1 cellular context compared by ENCODE assay signal in the genomic region with DNA sequence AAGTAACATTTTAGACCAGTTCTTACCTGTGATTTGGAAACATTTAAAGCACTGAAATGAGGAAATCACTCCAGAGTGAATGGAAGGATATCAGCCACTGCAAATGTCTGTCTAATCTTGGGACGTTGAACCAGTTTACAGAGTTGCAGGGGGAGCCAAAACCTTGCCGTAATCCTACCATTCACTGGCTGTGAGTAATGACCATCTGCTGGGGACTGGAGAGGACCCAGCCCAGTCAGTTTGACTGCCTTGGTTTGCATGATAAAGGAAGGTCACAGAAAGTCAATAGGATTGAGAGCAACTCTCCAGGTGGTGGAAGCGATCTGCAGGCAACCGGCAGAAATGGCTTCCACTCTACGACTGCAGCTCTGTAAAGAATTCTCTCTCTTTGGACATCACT.
TF ChIP-seq lines count a peak whose summit lies in the region.

No MANE protein-coding gene starts in this region.

TF ChIP-seq in HepG2, 621 proteins besides CTCF, POLR2A, EP300 and RAD21 (continued from another document and continues in another):
- no peak for TF ChIP-seq REST (IDR thresholded peaks at IDR 0.05; ENCODE audit: borderline replicate concordance in 1 of 2, low read depth in 1 of 2, low read length in 2 of 2)
- TF ChIP-seq POGZ (CRISPR knock-in tag; IDR thresholded peaks at IDR 0.05) = peak; percentile 96
- TF ChIP-seq SIX1 (CRISPR knock-in tag; IDR thresholded peaks at IDR 0.05; ENCODE audit: borderline replicate concordance) = 0 out of 2 replicates have a peak, but pooled peaks have one; percentile 25
- TF ChIP-seq, protein P1, sequence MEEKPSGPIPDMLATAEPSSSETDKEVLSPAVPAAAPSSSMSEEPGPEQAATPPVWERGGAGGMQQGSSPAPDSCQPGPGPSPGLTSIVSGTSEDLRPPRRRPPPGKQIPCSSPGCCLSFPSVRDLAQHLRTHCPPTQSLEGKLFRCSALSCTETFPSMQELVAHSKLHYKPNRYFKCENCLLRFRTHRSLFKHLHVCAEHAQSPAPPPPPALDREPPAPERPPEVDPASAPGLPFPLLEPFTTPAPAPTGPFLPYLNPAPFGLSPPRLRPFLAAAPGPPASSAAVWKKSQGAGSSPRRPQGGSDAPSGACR (CRISPR knock-in tag; IDR thresholded peaks at IDR 0.05) = no peak
- peak; percentile 72; the same call in 1 of the 2 replicates for TF ChIP-seq ZBTB33 (CRISPR knock-in tag; IDR thresholded peaks at IDR 0.05)
- peak; percentile 59; the same call in 1 of the 2 replicates for TF ChIP-seq PITX1 (CRISPR knock-in tag; IDR thresholded peaks at IDR 0.05)
- TF ChIP-seq TEAD3 (CRISPR knock-in tag; optimal IDR thresholded peaks at IDR 0.05; ENCODE audit: borderline replicate concordance) = peak; percentile 46
- 0 out of 2 replicates have a peak, but pooled peaks have one; percentile 43 for TF ChIP-seq BRD4 (CRISPR knock-in tag; IDR thresholded peaks at IDR 0.05)
- peak; percentile 14; the same call in 1 of the 2 replicates for TF ChIP-seq ETV5 (CRISPR knock-in tag; IDR thresholded peaks at IDR 0.05; ENCODE audit: borderline replicate concordance)
- TF ChIP-seq, protein P2, sequence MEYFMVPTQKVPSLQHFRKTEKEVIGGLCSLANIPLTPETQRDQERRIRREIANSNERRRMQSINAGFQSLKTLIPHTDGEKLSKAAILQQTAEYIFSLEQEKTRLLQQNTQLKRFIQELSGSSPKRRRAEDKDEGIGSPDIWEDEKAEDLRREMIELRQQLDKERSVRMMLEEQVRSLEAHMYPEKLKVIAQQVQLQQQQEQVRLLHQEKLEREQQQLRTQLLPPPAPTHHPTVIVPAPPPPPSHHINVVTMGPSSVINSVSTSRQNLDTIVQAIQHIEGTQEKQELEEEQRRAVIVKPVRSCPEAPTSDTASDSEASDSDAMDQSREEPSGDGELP (IDR thresholded peaks at IDR 0.05; ENCODE audit: borderline replicate concordance, low read depth) = no peak; the same call in 1 of the 2 replicates
- no peak for TF ChIP-seq ZNF597 (CRISPR knock-in tag; IDR thresholded peaks at IDR 0.05)
- TF ChIP-seq JDP2 (CRISPR knock-in tag; IDR thresholded peaks at IDR 0.05; ENCODE audit: borderline replicate concordance) = no peak
- TF ChIP-seq, protein P3, sequence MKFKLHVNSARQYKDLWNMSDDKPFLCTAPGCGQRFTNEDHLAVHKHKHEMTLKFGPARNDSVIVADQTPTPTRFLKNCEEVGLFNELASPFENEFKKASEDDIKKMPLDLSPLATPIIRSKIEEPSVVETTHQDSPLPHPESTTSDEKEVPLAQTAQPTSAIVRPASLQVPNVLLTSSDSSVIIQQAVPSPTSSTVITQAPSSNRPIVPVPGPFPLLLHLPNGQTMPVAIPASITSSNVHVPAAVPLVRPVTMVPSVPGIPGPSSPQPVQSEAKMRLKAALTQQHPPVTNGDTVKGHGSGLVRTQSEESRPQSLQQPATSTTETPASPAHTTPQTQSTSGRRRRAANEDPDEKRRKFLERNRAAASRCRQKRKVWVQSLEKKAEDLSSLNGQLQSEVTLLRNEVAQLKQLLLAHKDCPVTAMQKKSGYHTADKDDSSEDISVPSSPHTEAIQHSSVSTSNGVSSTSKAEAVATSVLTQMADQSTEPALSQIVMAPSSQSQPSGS (CRISPR knock-in tag; IDR thresholded peaks at IDR 0.05) = 0 out of 2 replicates have a peak, but pooled peaks have one; percentile 25
- TF ChIP-seq, protein P4, sequence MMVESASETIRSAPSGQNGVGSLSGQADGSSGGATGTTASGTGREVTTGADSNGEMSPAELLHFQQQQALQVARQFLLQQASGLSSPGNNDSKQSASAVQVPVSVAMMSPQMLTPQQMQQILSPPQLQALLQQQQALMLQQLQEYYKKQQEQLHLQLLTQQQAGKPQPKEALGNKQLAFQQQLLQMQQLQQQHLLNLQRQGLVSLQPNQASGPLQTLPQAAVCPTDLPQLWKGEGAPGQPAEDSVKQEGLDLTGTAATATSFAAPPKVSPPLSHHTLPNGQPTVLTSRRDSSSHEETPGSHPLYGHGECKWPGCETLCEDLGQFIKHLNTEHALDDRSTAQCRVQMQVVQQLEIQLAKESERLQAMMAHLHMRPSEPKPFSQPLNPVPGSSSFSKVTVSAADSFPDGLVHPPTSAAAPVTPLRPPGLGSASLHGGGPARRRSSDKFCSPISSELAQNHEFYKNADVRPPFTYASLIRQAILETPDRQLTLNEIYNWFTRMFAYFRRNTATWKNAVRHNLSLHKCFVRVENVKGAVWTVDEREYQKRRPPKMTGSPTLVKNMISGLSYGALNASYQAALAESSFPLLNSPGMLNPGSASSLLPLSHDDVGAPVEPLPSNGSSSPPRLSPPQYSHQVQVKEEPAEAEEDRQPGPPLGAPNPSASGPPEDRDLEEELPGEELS (CRISPR knock-in tag; IDR thresholded peaks at IDR 0.05) = 0 out of 2 replicates have a peak, but pooled peaks have one; percentile 17
- TF ChIP-seq ARID3A (IDR thresholded peaks at IDR 0.05; ENCODE audit: low read depth, low read length) = no peak
- peak; percentile 74 for TF ChIP-seq FOXA3 (CRISPR knock-in tag; IDR thresholded peaks at IDR 0.05)
- 0 out of 2 replicates have a peak, but pooled peaks have one; percentile 16 for TF ChIP-seq IRF2 (CRISPR knock-in tag; IDR thresholded peaks at IDR 0.05)
- TF ChIP-seq NR2F1 (CRISPR knock-in tag; IDR thresholded peaks at IDR 0.05) = peak in 1 of 2 experiments; percentile 19; a peak in 1 of 4 replicates
- TF ChIP-seq GTF2F1 (IDR thresholded peaks at IDR 0.05; ENCODE audit: low read length) = no peak
- TF ChIP-seq SRY (CRISPR knock-in tag; IDR thresholded peaks at IDR 0.05) = no peak
- TF ChIP-seq ATF1 (CRISPR knock-in tag; IDR thresholded peaks at IDR 0.05) = no peak
- TF ChIP-seq, protein P5, sequence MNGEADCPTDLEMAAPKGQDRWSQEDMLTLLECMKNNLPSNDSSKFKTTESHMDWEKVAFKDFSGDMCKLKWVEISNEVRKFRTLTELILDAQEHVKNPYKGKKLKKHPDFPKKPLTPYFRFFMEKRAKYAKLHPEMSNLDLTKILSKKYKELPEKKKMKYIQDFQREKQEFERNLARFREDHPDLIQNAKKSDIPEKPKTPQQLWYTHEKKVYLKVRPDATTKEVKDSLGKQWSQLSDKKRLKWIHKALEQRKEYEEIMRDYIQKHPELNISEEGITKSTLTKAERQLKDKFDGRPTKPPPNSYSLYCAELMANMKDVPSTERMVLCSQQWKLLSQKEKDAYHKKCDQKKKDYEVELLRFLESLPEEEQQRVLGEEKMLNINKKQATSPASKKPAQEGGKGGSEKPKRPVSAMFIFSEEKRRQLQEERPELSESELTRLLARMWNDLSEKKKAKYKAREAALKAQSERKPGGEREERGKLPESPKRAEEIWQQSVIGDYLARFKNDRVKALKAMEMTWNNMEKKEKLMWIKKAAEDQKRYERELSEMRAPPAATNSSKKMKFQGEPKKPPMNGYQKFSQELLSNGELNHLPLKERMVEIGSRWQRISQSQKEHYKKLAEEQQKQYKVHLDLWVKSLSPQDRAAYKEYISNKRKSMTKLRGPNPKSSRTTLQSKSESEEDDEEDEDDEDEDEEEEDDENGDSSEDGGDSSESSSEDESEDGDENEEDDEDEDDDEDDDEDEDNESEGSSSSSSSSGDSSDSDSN (CRISPR knock-in tag; IDR thresholded peaks at IDR 0.05) = peak; percentile 29; the same call in 1 of the 2 replicates
- no peak for TF ChIP-seq ZNF275 (CRISPR knock-in tag; IDR thresholded peaks at IDR 0.05; ENCODE audit: borderline replicate concordance)
- peak; percentile 73 for TF ChIP-seq GATAD2A (CRISPR knock-in tag; IDR thresholded peaks at IDR 0.05)
- peak; percentile 44 for TF ChIP-seq SAP130 (CRISPR knock-in tag; IDR thresholded peaks at IDR 0.05; ENCODE audit: low read depth)
- no peak for TF ChIP-seq ZNF343 (CRISPR knock-in tag; IDR thresholded peaks at IDR 0.05)
- no peak for TF ChIP-seq ZNF720 (CRISPR knock-in tag; IDR thresholded peaks at IDR 0.05)
- no peak for TF ChIP-seq ZNF282 (IDR thresholded peaks at IDR 0.05; ENCODE audit: partially characterized antibody)
- no peak for TF ChIP-seq NFYB (CRISPR knock-in tag; IDR thresholded peaks at IDR 0.05)
- TF ChIP-seq ZKSCAN5 (CRISPR knock-in tag; IDR thresholded peaks at IDR 0.05) = no peak
- TF ChIP-seq SP4 (CRISPR knock-in tag; IDR thresholded peaks at IDR 0.05) = no peak
- no peak for TF ChIP-seq ZNF557 (CRISPR knock-in tag; IDR thresholded peaks at IDR 0.05)
- TF ChIP-seq KLF6 (CRISPR knock-in tag; IDR thresholded peaks at IDR 0.05) = no peak
- TF ChIP-seq FOSL1 (CRISPR knock-in tag; IDR thresholded peaks at IDR 0.05; ENCODE audit: borderline replicate concordance) = no peak
- TF ChIP-seq, protein P6, sequence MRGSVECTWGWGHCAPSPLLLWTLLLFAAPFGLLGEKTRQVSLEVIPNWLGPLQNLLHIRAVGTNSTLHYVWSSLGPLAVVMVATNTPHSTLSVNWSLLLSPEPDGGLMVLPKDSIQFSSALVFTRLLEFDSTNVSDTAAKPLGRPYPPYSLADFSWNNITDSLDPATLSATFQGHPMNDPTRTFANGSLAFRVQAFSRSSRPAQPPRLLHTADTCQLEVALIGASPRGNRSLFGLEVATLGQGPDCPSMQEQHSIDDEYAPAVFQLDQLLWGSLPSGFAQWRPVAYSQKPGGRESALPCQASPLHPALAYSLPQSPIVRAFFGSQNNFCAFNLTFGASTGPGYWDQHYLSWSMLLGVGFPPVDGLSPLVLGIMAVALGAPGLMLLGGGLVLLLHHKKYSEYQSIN (CRISPR knock-in tag; IDR thresholded peaks at IDR 0.05; ENCODE audit: borderline replicate concordance) = no peak
- TF ChIP-seq MXD1 (CRISPR knock-in tag; IDR thresholded peaks at IDR 0.05) = no peak
- TF ChIP-seq ZIK1 (CRISPR knock-in tag; IDR thresholded peaks at IDR 0.05; ENCODE audit: borderline replicate concordance, low read depth) = no peak
- no peak for TF ChIP-seq MED13 (CRISPR knock-in tag; IDR thresholded peaks at IDR 0.05)
- TF ChIP-seq SRSF9 (IDR thresholded peaks at IDR 0.05; ENCODE audit: borderline replicate concordance, insufficient read depth, low read depth, low read length, poor library complexity, severe bottlenecking) = no peak
- no peak for TF ChIP-seq MTA3 (CRISPR knock-in tag; IDR thresholded peaks at IDR 0.05)
